ENCODE assay signal across 10 cellular contexts in genomic region chr17:39757931-39758873, GRCh38. TPM values are rescaled to one million over a fixed set of nuclear protein-coding genes. Genes with fewer than 3 reads are reported as not detected.
DNase-seq lines count a peak whose midpoint lies in the region; ATAC-seq and TF ChIP-seq lines count a peak whose summit lies in the region.
"Had no signal": no experiment of that assay in that cellular context is flagged by ENCODE, and none has a peak within 500 bp of the region (broad histone marks: within the 10 kb centered on the region; RNA-seq: fewer than 3 reads in every experiment).

No MANE protein-coding gene starts in this region.

- H3K23ac ChIP-seq in mesendoderm (ENCODE audit: low read length), result no peak overlapping the region

- H3K4ac ChIP-seq in mesendoderm (ENCODE audit: low read depth, low read length), result no peak overlapping the region

- peak; percentile 77 for DNase-seq in activated effector memory CD4-positive, alpha-beta T cell treated with anti-CD3 and anti-CD28 coated beads, Interleukin-2, amount 50 U/mL, for 16 hours
- DNase-seq in stimulated activated CD4-positive, alpha-beta T cell treated with anti-CD3 and anti-CD28 coated beads, Interleukin-4, amount 100 ng/mL, for 1 hour, result peak; percentile 37
- no peak for DNase-seq in mesendoderm
- no peak for DNase-seq in hippocampal formation (lab: John Stamatoyannopoulos, UW)
- DNase-seq: NCI-H2171 had no signal

- H4K8ac ChIP-seq in mesendoderm (ENCODE audit: low read depth, low read length), result no peak overlapping the region

- no peak overlapping the region for H2BK120ac ChIP-seq in mesendoderm (ENCODE audit: low read depth, low read length)

- no peak overlapping the region for H2BK15ac ChIP-seq in mesendoderm (replicated peaks; ENCODE audit: low read depth)

- H3K27ac ChIP-seq in mesendoderm (ENCODE audit: low read depth, low read length), result no peak overlapping the region
- H3K27ac ChIP-seq: VCaP had no signal

- H3K4me2 ChIP-seq in mesendoderm (ENCODE audit: low read length), result no peak overlapping the region

- TF ChIP-seq POLR2A in GM15510 (IDR thresholded peaks at IDR 0.05; ENCODE audit: borderline replicate concordance, extremely low read depth, insufficient read length) (peak; percentile 17), Raji (IDR thresholded peaks at IDR 0.05; ENCODE audit: insufficient read depth, low read depth, low read length) (peak; percentile 41)

- WGBS in mesendoderm (ENCODE audit: extremely low coverage, insufficient coverage, low lambda C conversion rate), result no CpG with 5 or more reads among the region's 12 CpGs

- no peak overlapping the region for H2AK5ac ChIP-seq in mesendoderm (ENCODE audit: low read length)

- no peak overlapping the region for H4K5ac ChIP-seq in mesendoderm (ENCODE audit: low read length)

- no peak overlapping the region for H3K9ac ChIP-seq in mesendoderm (ENCODE audit: low read length)

- no peaks in the 10 kb centered on the region for H3K27me3 ChIP-seq in mesendoderm (ENCODE audit: insufficient read depth, low read length, poor library complexity)

- H2BK5ac ChIP-seq in mesendoderm (ENCODE audit: low read length), result no peak overlapping the region

- no peak overlapping the region for H3K4me3 ChIP-seq in mesendoderm (ENCODE audit: low read length)

- peaks cover 4% of the 10 kb centered on the region for H3K4me1 ChIP-seq in mesendoderm (ENCODE audit: control insufficient read depth, low read depth, low read length)

- ATAC-seq in HG03571 (IDR thresholded peaks at IDR 0.05; ENCODE audit: unreplicated experiment) (no peak), HG02981 (IDR thresholded peaks at IDR 0.05; ENCODE audit: unreplicated experiment) (no peak)

- no peak overlapping the region for H3K18ac ChIP-seq in mesendoderm (ENCODE audit: low read length)

- no peak overlapping the region for H3K56ac ChIP-seq in mesendoderm (ENCODE audit: low read length)

- H3K79me1 ChIP-seq in mesendoderm (ENCODE audit: low read length), result no peaks in the 10 kb centered on the region

- no peaks in the 10 kb centered on the region for H3K79me2 ChIP-seq in mesendoderm (ENCODE audit: control insufficient read depth, insufficient read depth, low read length)

- H3K36me3 ChIP-seq in mesendoderm (ENCODE audit: control insufficient read depth, insufficient read depth, low read length), result no peaks in the 10 kb centered on the region

RNA-seq across cellular contexts. Expression of gene GRB7, which starts 20.5 kb away (rescaled TPM):
- 18.5 TPM for polyA plus RNA-seq in mesendoderm (2013, experiment 1 of 2)
- polyA plus RNA-seq in mesendoderm (2013, experiment 2 of 2), result 18.7 TPM

RNA-seq across cellular contexts. Expression of gene MIEN1, which starts 27.9 kb away (rescaled TPM):
- polyA plus RNA-seq in mesendoderm (2013, experiment 1 of 2), result 27.3 TPM
- 29.9 TPM for polyA plus RNA-seq in mesendoderm (2013, experiment 2 of 2)

RNA-seq across cellular contexts. Expression of gene ERBB2, which starts 58.3 kb away (rescaled TPM):
- polyA plus RNA-seq in mesendoderm (2013, experiment 1 of 2), result 73.2 TPM
- polyA plus RNA-seq in mesendoderm (2013, experiment 2 of 2), result 72.9 TPM

Comparison
In these comparisons a context has a peak if more than half of its experiments do, and no peak if none do; other contexts are left out.
1. DNase-seq: peak in activated effector memory CD4-positive, alpha-beta T cell treated with anti-CD3 and anti-CD28 coated beads, Interleukin-2, amount 50 U/mL, for 16 hours (single experiment) and stimulated activated CD4-positive, alpha-beta T cell treated with anti-CD3 and anti-CD28 coated beads, Interleukin-4, amount 100 ng/mL, for 1 hour (single experiment); none in mesendoderm (single experiment) and hippocampal formation (0 of 2).